In the genomic region with DNA sequence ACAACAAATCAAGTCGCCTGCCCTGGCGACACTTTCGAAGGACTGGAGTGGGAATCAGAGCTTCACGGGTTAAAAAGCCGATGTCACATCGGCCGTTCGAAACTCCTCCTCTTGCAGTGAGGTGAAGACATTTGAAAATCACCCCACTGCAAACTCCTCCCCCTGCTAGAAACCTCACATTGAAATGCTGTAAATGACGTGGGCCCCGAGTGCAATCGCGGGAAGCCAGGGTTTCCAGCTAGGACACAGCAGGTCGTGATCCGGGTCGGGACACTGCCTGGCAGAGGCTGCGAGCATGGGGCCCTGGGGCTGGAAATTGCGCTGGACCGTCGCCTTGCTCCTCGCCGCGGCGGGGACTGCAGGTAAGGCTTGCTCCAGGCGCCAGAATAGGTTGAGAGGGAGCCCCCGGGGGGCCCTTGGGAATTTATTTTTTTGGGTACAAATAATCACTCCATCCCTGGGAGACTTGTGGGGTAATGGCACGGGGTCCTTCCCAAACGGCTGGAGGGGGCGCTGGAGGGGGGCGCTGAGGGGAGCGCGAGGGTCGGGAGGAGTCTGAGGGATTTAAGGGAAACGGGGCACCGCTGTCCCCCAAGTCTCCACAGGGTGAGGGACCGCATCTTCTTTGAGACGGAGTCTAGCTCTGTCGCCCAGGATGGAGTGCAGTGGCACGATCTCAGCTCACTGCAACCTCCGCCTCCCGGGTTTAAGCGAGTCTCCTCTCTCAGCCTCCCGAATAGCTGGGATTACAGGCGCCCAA, we compare ENCODE assay signal across 1 cellular context.
TF ChIP-seq lines count a peak whose summit lies in the region.

Gene LDLR, plus strand, starts transcription at position 210 of the 760 bp plus-strand sequence. Its CDS starts 86 bp downstream, at position 296.

TF ChIP-seq in K562, 482 proteins besides CTCF, POLR2A, EP300 and RAD21 (continued from another document and continues in another):
- TF ChIP-seq, protein P1, sequence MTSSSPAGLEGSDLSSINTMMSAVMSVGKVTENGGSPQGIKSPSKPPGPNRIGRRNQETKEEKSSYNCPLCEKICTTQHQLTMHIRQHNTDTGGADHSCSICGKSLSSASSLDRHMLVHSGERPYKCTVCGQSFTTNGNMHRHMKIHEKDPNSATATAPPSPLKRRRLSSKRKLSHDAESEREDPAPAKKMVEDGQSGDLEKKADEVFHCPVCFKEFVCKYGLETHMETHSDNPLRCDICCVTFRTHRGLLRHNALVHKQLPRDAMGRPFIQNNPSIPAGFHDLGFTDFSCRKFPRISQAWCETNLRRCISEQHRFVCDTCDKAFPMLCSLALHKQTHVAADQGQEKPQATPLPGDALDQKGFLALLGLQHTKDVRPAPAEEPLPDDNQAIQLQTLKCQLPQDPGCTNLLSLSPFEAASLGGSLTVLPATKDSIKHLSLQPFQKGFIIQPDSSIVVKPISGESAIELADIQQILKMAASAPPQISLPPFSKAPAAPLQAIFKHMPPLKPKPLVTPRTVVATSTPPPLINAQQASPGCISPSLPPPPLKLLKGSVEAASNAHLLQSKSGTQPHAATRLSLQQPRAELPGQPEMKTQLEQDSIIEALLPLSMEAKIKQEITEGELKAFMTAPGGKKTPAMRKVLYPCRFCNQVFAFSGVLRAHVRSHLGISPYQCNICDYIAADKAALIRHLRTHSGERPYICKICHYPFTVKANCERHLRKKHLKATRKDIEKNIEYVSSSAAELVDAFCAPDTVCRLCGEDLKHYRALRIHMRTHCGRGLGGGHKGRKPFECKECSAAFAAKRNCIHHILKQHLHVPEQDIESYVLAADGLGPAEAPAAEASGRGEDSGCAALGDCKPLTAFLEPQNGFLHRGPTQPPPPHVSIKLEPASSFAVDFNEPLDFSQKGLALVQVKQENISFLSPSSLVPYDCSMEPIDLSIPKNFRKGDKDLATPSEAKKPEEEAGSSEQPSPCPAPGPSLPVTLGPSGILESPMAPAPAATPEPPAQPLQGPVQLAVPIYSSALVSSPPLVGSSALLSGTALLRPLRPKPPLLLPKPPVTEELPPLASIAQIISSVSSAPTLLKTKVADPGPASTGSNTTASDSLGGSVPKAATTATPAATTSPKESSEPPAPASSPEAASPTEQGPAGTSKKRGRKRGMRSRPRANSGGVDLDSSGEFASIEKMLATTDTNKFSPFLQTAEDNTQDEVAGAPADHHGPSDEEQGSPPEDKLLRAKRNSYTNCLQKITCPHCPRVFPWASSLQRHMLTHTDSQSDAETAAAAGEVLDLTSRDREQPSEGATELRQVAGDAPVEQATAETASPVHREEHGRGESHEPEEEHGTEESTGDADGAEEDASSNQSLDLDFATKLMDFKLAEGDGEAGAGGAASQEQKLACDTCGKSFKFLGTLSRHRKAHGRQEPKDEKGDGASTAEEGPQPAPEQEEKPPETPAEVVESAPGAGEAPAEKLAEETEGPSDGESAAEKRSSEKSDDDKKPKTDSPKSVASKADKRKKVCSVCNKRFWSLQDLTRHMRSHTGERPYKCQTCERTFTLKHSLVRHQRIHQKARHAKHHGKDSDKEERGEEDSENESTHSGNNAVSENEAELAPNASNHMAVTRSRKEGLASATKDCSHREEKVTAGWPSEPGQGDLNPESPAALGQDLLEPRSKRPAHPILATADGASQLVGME (CRISPR knock-in tag; IDR thresholded peaks at IDR 0.05): no peak
- TF ChIP-seq L3MBTL2 (IDR thresholded peaks at IDR 0.05) (peak; percentile 84), PRMT5 (CRISPR knock-in tag; IDR thresholded peaks at IDR 0.05) (no peak), HMG20B (CRISPR knock-in tag; IDR thresholded peaks at IDR 0.05) (no peak), PML (IDR thresholded peaks at IDR 0.05; ENCODE audit: low read length) (peak; percentile 92), TFAM (CRISPR knock-in tag; conservative IDR thresholded peaks at IDR 0.05) (no peak), XRCC3 (IDR thresholded peaks at IDR 0.05) (no peak), ATF2 (CRISPR knock-in tag; IDR thresholded peaks at IDR 0.05) (no peak), MTA2 (IDR thresholded peaks at IDR 0.05; ENCODE audit: low read depth) (0 out of 2 replicates have a peak, but pooled peaks have one; percentile 18), ZNF75A (CRISPR knock-in tag; IDR thresholded peaks at IDR 0.05) (no peak), SMAD1 (IDR thresholded peaks at IDR 0.05; ENCODE audit: low read depth, low read length, partially characterized antibody) (peak; percentile 88), ARID3A (IDR thresholded peaks at IDR 0.05; ENCODE audit: borderline replicate concordance, low read depth, low read length) (no peak; the same call in 1 of the 2 replicates), ZEB2 (IDR thresholded peaks at IDR 0.05) (no peak), FOXJ3 (CRISPR knock-in tag; IDR thresholded peaks at IDR 0.05) (no peak), POLR2AphosphoS5 (IDR thresholded peaks at IDR 0.05; ENCODE audit: control insufficient read depth, insufficient read depth, low read depth, low read length) (peak; percentile 96), ZNF318 (IDR thresholded peaks at IDR 0.05; ENCODE audit: borderline replicate concordance in 1 of 2, low read depth in 1 of 2) (no peak), SIN3A (IDR thresholded peaks at IDR 0.05; ENCODE audit: borderline replicate concordance in 2 of 2, control insufficient read depth in 1 of 2, low read depth in 2 of 2, low read length in 2 of 2) (peak; percentile 81 to 87; a peak in 3 of 4 replicates), ZNF668 (CRISPR knock-in tag; IDR thresholded peaks at IDR 0.05) (no peak), MCM7 (IDR thresholded peaks at IDR 0.05) (no peak), ZC3H4 (CRISPR knock-in tag; IDR thresholded peaks at IDR 0.05; ENCODE audit: borderline replicate concordance) (no peak), ZNF324 (CRISPR knock-in tag; IDR thresholded peaks at IDR 0.05) (no peak), YY1 (IDR thresholded peaks at IDR 0.05; ENCODE audit: borderline replicate concordance in 1 of 3, control insufficient read depth in 1 of 3, extremely low read depth in 1 of 3, insufficient read depth in 3 of 3, insufficient read length in 1 of 3, insufficient replicate concordance in 2 of 3, low read depth in 1 of 3, low read length in 2 of 3) (peak in 2 of 3 experiments; percentile 77 to 88), CAMTA2 (CRISPR knock-in tag; conservative IDR thresholded peaks at IDR 0.05) (no peak), KLF10 (CRISPR knock-in tag; IDR thresholded peaks at IDR 0.05) (0 out of 2 replicates have a peak, but pooled peaks have one; percentile 4), HMGXB4 (CRISPR knock-in tag; IDR thresholded peaks at IDR 0.05) (peak; percentile 63; the same call in 1 of the 2 replicates), KAT2B (IDR thresholded peaks at IDR 0.05; ENCODE audit: low read depth, low read length) (no peak)
- TF ChIP-seq, protein P2, sequence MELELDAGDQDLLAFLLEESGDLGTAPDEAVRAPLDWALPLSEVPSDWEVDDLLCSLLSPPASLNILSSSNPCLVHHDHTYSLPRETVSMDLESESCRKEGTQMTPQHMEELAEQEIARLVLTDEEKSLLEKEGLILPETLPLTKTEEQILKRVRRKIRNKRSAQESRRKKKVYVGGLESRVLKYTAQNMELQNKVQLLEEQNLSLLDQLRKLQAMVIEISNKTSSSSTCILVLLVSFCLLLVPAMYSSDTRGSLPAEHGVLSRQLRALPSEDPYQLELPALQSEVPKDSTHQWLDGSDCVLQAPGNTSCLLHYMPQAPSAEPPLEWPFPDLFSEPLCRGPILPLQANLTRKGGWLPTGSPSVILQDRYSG (tag; conservative IDR thresholded peaks at IDR 0.05; ENCODE audit: low read depth): no peak
- TF ChIP-seq, protein P3, sequence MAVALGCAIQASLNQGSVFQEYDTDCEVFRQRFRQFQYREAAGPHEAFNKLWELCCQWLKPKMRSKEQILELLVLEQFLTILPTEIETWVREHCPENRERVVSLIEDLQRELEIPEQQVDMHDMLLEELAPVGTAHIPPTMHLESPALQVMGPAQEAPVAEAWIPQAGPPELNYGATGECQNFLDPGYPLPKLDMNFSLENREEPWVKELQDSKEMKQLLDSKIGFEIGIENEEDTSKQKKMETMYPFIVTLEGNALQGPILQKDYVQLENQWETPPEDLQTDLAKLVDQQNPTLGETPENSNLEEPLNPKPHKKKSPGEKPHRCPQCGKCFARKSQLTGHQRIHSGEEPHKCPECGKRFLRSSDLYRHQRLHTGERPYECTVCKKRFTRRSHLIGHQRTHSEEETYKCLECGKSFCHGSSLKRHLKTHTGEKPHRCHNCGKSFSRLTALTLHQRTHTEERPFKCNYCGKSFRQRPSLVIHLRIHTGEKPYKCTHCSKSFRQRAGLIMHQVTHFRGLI (CRISPR knock-in tag; IDR thresholded peaks at IDR 0.05): no peak
